ENCODE assay signal across 1 cellular context in the genomic region with DNA sequence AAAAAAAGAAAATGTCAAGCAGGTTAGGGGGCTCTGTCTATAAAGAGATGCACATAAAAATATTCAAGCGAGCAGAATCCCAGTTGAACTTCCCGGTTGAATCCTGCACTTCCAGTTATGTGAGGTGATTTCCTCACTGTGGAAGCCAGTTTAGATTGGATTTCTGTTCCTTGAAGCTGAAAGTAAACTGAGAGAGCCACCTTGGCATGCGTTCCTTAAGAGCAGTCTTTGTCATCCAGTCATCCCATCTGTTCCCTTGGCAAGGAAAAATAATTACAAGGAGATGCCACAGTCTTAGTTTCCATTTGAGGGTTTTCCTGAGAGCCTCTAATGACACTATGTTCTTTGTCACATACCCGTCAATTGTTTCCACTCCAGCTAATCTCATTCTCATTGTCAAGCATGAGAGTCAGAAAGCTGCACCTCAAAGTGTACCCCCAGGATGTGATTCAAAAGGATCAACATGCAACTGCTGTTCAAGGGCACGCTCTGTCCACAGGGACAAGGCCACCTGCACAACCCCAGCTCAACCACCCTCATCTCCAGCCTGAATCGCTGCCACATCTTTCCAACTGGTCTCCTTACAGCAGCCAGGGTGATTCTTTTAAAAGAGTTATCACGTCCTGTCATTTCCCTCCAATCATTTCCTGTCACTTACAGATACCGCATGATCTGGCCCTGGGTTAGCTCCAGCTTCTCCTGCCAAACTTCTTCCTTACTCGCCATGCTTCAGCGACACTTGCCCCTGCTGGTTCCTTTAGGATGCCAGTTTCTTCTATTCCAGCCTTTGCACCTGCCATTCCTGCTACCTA.
TF ChIP-seq lines count a peak whose summit lies in the region.

No MANE protein-coding gene starts in this region.

TF ChIP-seq in HepG2, 621 proteins besides CTCF, POLR2A, EP300 and RAD21 (continued from another document):
- TF ChIP-seq ZBTB38 (CRISPR knock-in tag; IDR thresholded peaks at IDR 0.05) (peak; percentile 96), ZNF747 (CRISPR knock-in tag; IDR thresholded peaks at IDR 0.05; ENCODE audit: borderline replicate concordance) (0 out of 2 replicates have a peak, but pooled peaks have one; percentile 37), BCL6 (CRISPR knock-in tag; IDR thresholded peaks at IDR 0.05) (peak; percentile 94), GATAD1 (CRISPR knock-in tag; IDR thresholded peaks at IDR 0.05) (peak; percentile 57), HOXA3 (CRISPR knock-in tag; IDR thresholded peaks at IDR 0.05) (peak; percentile 70; the same call in 1 of the 2 replicates), ZBTB21 (CRISPR knock-in tag; IDR thresholded peaks at IDR 0.05) (peak; percentile 49; the same call in 1 of the 2 replicates), ZNF607 (CRISPR knock-in tag; IDR thresholded peaks at IDR 0.05; ENCODE audit: borderline replicate concordance) (peak; percentile 88), ZNF619 (CRISPR knock-in tag; IDR thresholded peaks at IDR 0.05) (no peak), TFAP4 (IDR thresholded peaks at IDR 0.05; ENCODE audit: borderline replicate concordance, low read depth) (peak; percentile 59; the same call in 1 of the 2 replicates), HNF1B (CRISPR knock-in tag; IDR thresholded peaks at IDR 0.05) (peak; percentile 94), HOMEZ (CRISPR knock-in tag; IDR thresholded peaks at IDR 0.05; ENCODE audit: low read depth) (peak; percentile 68; the same call in 1 of the 2 replicates), TAF15 (IDR thresholded peaks at IDR 0.05; ENCODE audit: low read depth, low read length, poor library complexity, severe bottlenecking) (no peak), ZFP91 (CRISPR knock-in tag; IDR thresholded peaks at IDR 0.05; ENCODE audit: borderline replicate concordance) (peak; percentile 49; the same call in 1 of the 2 replicates), ZNF230 (CRISPR knock-in tag; IDR thresholded peaks at IDR 0.05) (no peak), MEIS1 (CRISPR knock-in tag; IDR thresholded peaks at IDR 0.05; ENCODE audit: borderline replicate concordance) (peak; percentile 81; the same call in 1 of the 2 replicates), MEF2D (CRISPR knock-in tag; IDR thresholded peaks at IDR 0.05) (peak; percentile 88), NFKB2 (CRISPR knock-in tag; IDR thresholded peaks at IDR 0.05; ENCODE audit: borderline replicate concordance) (peak; percentile 41), FOXP1 (IDR thresholded peaks at IDR 0.05) (no peak), FOXP1 (CRISPR knock-in tag; IDR thresholded peaks at IDR 0.05) (peak; percentile 88), MBD4 (IDR thresholded peaks at IDR 0.05; ENCODE audit: borderline replicate concordance, low read length) (peak; percentile 53; the same call in 1 of the 2 replicates), MIER2 (CRISPR knock-in tag; IDR thresholded peaks at IDR 0.05) (0 out of 2 replicates have a peak, but pooled peaks have one; percentile 42), SRF (IDR thresholded peaks at IDR 0.05; ENCODE audit: low read depth, low read length) (no peak), JUND (CRISPR knock-in tag; IDR thresholded peaks at IDR 0.05) (peak; percentile 89), CAMTA2 (CRISPR knock-in tag; IDR thresholded peaks at IDR 0.05; ENCODE audit: borderline replicate concordance) (no peak)
- TF ChIP-seq, protein P1, sequence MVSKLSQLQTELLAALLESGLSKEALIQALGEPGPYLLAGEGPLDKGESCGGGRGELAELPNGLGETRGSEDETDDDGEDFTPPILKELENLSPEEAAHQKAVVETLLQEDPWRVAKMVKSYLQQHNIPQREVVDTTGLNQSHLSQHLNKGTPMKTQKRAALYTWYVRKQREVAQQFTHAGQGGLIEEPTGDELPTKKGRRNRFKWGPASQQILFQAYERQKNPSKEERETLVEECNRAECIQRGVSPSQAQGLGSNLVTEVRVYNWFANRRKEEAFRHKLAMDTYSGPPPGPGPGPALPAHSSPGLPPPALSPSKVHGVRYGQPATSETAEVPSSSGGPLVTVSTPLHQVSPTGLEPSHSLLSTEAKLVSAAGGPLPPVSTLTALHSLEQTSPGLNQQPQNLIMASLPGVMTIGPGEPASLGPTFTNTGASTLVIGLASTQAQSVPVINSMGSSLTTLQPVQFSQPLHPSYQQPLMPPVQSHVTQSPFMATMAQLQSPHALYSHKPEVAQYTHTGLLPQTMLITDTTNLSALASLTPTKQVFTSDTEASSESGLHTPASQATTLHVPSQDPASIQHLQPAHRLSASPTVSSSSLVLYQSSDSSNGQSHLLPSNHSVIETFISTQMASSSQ (IDR thresholded peaks at IDR 0.05; ENCODE audit: low read depth), result peak; percentile 52; the same call in 1 of the 2 replicates
- TF ChIP-seq, protein P1 (CRISPR knock-in tag; IDR thresholded peaks at IDR 0.05; ENCODE audit: borderline replicate concordance), result peak; percentile 63; the same call in 1 of the 2 replicates
- TF ChIP-seq, protein P2, sequence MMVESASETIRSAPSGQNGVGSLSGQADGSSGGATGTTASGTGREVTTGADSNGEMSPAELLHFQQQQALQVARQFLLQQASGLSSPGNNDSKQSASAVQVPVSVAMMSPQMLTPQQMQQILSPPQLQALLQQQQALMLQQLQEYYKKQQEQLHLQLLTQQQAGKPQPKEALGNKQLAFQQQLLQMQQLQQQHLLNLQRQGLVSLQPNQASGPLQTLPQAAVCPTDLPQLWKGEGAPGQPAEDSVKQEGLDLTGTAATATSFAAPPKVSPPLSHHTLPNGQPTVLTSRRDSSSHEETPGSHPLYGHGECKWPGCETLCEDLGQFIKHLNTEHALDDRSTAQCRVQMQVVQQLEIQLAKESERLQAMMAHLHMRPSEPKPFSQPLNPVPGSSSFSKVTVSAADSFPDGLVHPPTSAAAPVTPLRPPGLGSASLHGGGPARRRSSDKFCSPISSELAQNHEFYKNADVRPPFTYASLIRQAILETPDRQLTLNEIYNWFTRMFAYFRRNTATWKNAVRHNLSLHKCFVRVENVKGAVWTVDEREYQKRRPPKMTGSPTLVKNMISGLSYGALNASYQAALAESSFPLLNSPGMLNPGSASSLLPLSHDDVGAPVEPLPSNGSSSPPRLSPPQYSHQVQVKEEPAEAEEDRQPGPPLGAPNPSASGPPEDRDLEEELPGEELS (CRISPR knock-in tag; IDR thresholded peaks at IDR 0.05), result peak; percentile 96
- TF ChIP-seq, protein P3, sequence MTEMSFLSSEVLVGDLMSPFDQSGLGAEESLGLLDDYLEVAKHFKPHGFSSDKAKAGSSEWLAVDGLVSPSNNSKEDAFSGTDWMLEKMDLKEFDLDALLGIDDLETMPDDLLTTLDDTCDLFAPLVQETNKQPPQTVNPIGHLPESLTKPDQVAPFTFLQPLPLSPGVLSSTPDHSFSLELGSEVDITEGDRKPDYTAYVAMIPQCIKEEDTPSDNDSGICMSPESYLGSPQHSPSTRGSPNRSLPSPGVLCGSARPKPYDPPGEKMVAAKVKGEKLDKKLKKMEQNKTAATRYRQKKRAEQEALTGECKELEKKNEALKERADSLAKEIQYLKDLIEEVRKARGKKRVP (CRISPR knock-in tag; IDR thresholded peaks at IDR 0.05), result peak in 1 of 2 experiments; percentile 94; a peak in 2 of 4 replicates
- TF ChIP-seq, protein P4, sequence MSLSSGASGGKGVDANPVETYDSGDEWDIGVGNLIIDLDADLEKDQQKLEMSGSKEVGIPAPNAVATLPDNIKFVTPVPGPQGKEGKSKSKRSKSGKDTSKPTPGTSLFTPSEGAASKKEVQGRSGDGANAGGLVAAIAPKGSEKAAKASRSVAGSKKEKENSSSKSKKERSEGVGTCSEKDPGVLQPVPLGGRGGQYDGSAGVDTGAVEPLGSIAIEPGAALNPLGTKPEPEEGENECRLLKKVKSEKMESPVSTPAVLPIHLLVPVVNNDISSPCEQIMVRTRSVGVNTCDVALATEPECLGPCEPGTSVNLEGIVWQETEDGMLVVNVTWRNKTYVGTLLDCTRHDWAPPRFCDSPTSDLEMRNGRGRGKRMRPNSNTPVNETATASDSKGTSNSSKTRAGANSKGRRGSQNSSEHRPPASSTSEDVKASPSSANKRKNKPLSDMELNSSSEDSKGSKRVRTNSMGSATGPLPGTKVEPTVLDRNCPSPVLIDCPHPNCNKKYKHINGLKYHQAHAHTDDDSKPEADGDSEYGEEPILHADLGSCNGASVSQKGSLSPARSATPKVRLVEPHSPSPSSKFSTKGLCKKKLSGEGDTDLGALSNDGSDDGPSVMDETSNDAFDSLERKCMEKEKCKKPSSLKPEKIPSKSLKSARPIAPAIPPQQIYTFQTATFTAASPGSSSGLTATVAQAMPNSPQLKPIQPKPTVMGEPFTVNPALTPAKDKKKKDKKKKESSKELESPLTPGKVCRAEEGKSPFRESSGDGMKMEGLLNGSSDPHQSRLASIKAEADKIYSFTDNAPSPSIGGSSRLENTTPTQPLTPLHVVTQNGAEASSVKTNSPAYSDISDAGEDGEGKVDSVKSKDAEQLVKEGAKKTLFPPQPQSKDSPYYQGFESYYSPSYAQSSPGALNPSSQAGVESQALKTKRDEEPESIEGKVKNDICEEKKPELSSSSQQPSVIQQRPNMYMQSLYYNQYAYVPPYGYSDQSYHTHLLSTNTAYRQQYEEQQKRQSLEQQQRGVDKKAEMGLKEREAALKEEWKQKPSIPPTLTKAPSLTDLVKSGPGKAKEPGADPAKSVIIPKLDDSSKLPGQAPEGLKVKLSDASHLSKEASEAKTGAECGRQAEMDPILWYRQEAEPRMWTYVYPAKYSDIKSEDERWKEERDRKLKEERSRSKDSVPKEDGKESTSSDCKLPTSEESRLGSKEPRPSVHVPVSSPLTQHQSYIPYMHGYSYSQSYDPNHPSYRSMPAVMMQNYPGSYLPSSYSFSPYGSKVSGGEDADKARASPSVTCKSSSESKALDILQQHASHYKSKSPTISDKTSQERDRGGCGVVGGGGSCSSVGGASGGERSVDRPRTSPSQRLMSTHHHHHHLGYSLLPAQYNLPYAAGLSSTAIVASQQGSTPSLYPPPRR (CRISPR knock-in tag; IDR thresholded peaks at IDR 0.05; ENCODE audit: borderline replicate concordance), result peak; percentile 89
